8 cellular contexts compared by ENCODE assay signal in genomic region chr2:12587729-12588522, GRCh38.
DNase-seq lines count a peak whose midpoint lies in the region; ATAC-seq and TF ChIP-seq lines count a peak whose summit lies in the region.

No MANE protein-coding gene starts in this region.

- POLR2A ChIA-PET in activated CD4-positive, alpha-beta T cell treated with anti-CD3 and anti-CD28 coated beads, Interleukin-2, amount 10 ng/mL, durations not matched to agents 7 days and 5 days (lab: Charles Lee): no interaction called here

- no peaks in the 10 kb centered on the region for H3K36me3 ChIP-seq in neutrophil

- ATAC-seq in HG02763 (IDR thresholded peaks at IDR 0.05; ENCODE audit: unreplicated experiment): peak; percentile 86

- H3K36me3 Mint-ChIP-seq in activated CD4-positive, alpha-beta T cell treated with anti-CD3 and anti-CD28 coated beads, Interleukin-2, amount 10 ng/mL, durations not matched to agents 7 days and 5 days (ENCODE audit: low read depth): no peaks in the 10 kb centered on the region

- TF ChIP-seq CTCF in coronary artery (IDR thresholded peaks at IDR 0.05) (no peak), neutrophil (IDR thresholded peaks at IDR 0.05) (peak; percentile 17), GM20000 (IDR thresholded peaks at IDR 0.05; ENCODE audit: extremely low read depth, missing control alignments) (no peak)

- H3K4me1 Mint-ChIP-seq in activated CD4-positive, alpha-beta T cell treated with anti-CD3 and anti-CD28 coated beads, Interleukin-2, amount 10 ng/mL, durations not matched to agents 7 days and 5 days: peaks cover 24% of the 10 kb centered on the region

- no peak overlapping the region for H3K4me3 Mint-ChIP-seq in activated CD4-positive, alpha-beta T cell treated with anti-CD3 and anti-CD28 coated beads, Interleukin-2, amount 10 ng/mL, durations not matched to agents 7 days and 5 days

- H3K4me3 ChIP-seq in coronary artery: peak overlapping the region; percentile 20
- peak overlapping the region; percentile 3 to 48 for H3K4me3 ChIP-seq in neutrophil (ENCODE audit: low read depth in 1 of 2, low read length in 1 of 2)

- H3K27ac ChIP-seq in coronary artery: no peak overlapping the region
- peak overlapping the region; percentile 84 for H3K27ac ChIP-seq in neutrophil

- H3K9me3 ChIP-seq in neutrophil: no peaks in the 10 kb centered on the region

- peaks cover 10% of the 10 kb centered on the region for H3K9me3 Mint-ChIP-seq in activated CD4-positive, alpha-beta T cell treated with anti-CD3 and anti-CD28 coated beads, Interleukin-2, amount 10 ng/mL, durations not matched to agents 7 days and 5 days

- no peaks in the 10 kb centered on the region for H3K27me3 ChIP-seq in neutrophil

- peaks cover 21 to 24% of the 10 kb centered on the region in 2 experiments for H3K4me1 ChIP-seq in neutrophil (ENCODE audit: control insufficient read depth in 1 of 2, insufficient read depth in 1 of 2, low read depth in 1 of 2, low read length in 1 of 2)

- CTCF ChIA-PET in activated CD4-positive, alpha-beta T cell treated with anti-CD3 and anti-CD28 coated beads, Interleukin-2, amount 10 ng/mL, durations not matched to agents 7 days and 5 days (lab: Charles Lee): interaction anchor here (0.6 to 0.8 kb wide), 2 partner anchors 127 to 129 kb away, joined by 3 to 4 read pairs; partner anchors contain the start of gene TRIB2

- H3K27ac Mint-ChIP-seq in activated CD4-positive, alpha-beta T cell treated with anti-CD3 and anti-CD28 coated beads, Interleukin-2, amount 10 ng/mL, durations not matched to agents 7 days and 5 days: peak overlapping the region; percentile 5

- no peak for DNase-seq in activated CD4-positive, alpha-beta T cell treated with anti-CD3 and anti-CD28 coated beads, Interleukin-2, amount 10 ng/mL, durations not matched to agents 7 days and 5 days
- DNase-seq in activated CD4-positive, alpha-beta T cell treated with anti-CD3 and anti-CD28 coated beads for 48 hours: no peak
- peak; percentile 82 for DNase-seq in NCI-H226
- no peak for DNase-seq in coronary artery (ENCODE audit: low spot score)
- no peak for DNase-seq in T-helper 9 cell
- DNase-seq in GM20000 (ENCODE audit: low spot score): no peak

- H3K27me3 Mint-ChIP-seq in activated CD4-positive, alpha-beta T cell treated with anti-CD3 and anti-CD28 coated beads, Interleukin-2, amount 10 ng/mL, durations not matched to agents 7 days and 5 days: no peaks in the 10 kb centered on the region
